ENCODE assay signal across 17 cellular contexts in genomic region chr2:197274349-197274748, GRCh38. TPM values are rescaled to one million over a fixed set of nuclear protein-coding genes. Genes with fewer than 3 reads are reported as not detected.
A peak's percentile ranks its signal among the peaks of the same experiment; 100 is the strongest.
DNase-seq lines count a peak whose midpoint lies in the region; ATAC-seq and TF ChIP-seq lines count a peak whose summit lies in the region.
"Had no signal": no experiment of that assay in that cellular context is flagged by ENCODE, and none has a peak within 500 bp of the region (broad histone marks: within the 10 kb centered on the region; RNA-seq: fewer than 3 reads in every experiment).

No MANE protein-coding gene starts in this region.

- POLR2A ChIA-PET in naive thymus-derived CD8-positive, alpha-beta T cell (lab: Charles Lee) = interaction anchor here (1.3 to 1.9 kb wide), 2 partner anchors 10 to 13 kb away, joined by 4 to 6 read pairs; no protein-coding TSS in a partner anchor
- POLR2A ChIA-PET in WTC11 (lab: Charles Lee) = no interaction called here

- no peak overlapping the region for H3K4me3 Mint-ChIP-seq in T-helper 1 cell treated with Interleukin-12 subunit alpha and Interleukin-12 subunit beta and Interleukin-4 antibody, amounts not matched to agents 30 μg/mL and 1 μg/mL, for 36 hours
- H3K4me3 Mint-ChIP-seq in activated T-helper 17 cell treated with anti-CD3 and anti-CD28 coated beads, Interleukin-2, amount 50 U/mL, for 72 hours = peak overlapping the region; percentile 41
- H3K4me3 Mint-ChIP-seq in naive thymus-derived CD8-positive, alpha-beta T cell = peak overlapping the region in 9 of 10 donors; percentile 3 to 79 (median 47)
- H3K4me3 Mint-ChIP-seq in WTC11 = no peak overlapping the region
- H3K4me3 Mint-ChIP-seq: nephron had no signal

- DNase-seq in T-helper 1 cell (no peak), DMS53 (lab: John Stamatoyannopoulos, UW) (peak; percentile 57), WTC11 (ENCODE audit: low spot score) (no peak), right cardiac atrium (no peak)
- no peak for DNase-seq in naive thymus-derived CD8-positive, alpha-beta T cell
- DNase-seq: DMS153; kidney; mammary epithelial cell; NCI-H1694; stimulated activated CD4-positive, alpha-beta T cell treated with anti-CD3 and anti-CD28 coated beads, Interleukin-1b, Interleukin-23, amount 100 ng/mL, for 48 hours had no signal

- WGBS in right cardiac atrium = 63% methylated on average over 6 of the region's 6 CpGs

- H3K27ac ChIP-seq in right cardiac atrium (ENCODE audit: low read length) = no peak overlapping the region
- H3K27ac ChIP-seq: breast epithelium had no signal

- H3K4me1 ChIP-seq in right cardiac atrium (ENCODE audit: control insufficient read depth, insufficient read depth, low read length) = peaks cover 7% of the 10 kb centered on the region
- H3K4me1 ChIP-seq: breast epithelium had no signal

- H3K9me3 ChIP-seq in right cardiac atrium (ENCODE audit: control insufficient read depth, low read length) = no peaks in the 10 kb centered on the region
- H3K9me3 ChIP-seq: breast epithelium had no signal

- CTCF ChIA-PET in WTC11 (lab: Charles Lee) = interaction anchor here (1.4 kb wide), 1 partner anchor 106 kb away, joined by 4 read pairs; no protein-coding TSS in a partner anchor

- no peak overlapping the region for H3K4me3 ChIP-seq in right cardiac atrium (ENCODE audit: low read length)
- H3K4me3 ChIP-seq: breast epithelium, K562 had no signal

- peak overlapping the region; percentile 49 for H3K27ac Mint-ChIP-seq in T-helper 1 cell treated with Interleukin-12 subunit alpha and Interleukin-12 subunit beta and Interleukin-4 antibody, amounts not matched to agents 30 μg/mL and 1 μg/mL, for 36 hours
- peak overlapping the region; percentile 60 for H3K27ac Mint-ChIP-seq in activated T-helper 17 cell treated with anti-CD3 and anti-CD28 coated beads, Interleukin-2, amount 50 U/mL, for 72 hours
- peak overlapping the region; percentile 53 to 99 (median 78) for H3K27ac Mint-ChIP-seq in naive thymus-derived CD8-positive, alpha-beta T cell
- H3K27ac Mint-ChIP-seq in WTC11 = no peak overlapping the region
- H3K27ac Mint-ChIP-seq: progenitor cell of endocrine pancreas had no signal

- no peaks in the 10 kb centered on the region for H3K9me3 Mint-ChIP-seq in T-helper 1 cell treated with Interleukin-12 subunit alpha and Interleukin-12 subunit beta and Interleukin-4 antibody, amounts not matched to agents 30 μg/mL and 1 μg/mL, for 36 hours
- no peaks in the 10 kb centered on the region for H3K9me3 Mint-ChIP-seq in activated T-helper 17 cell treated with anti-CD3 and anti-CD28 coated beads, Interleukin-2, amount 50 U/mL, for 72 hours
- no peaks in the 10 kb centered on the region for H3K9me3 Mint-ChIP-seq in naive thymus-derived CD8-positive, alpha-beta T cell
- H3K9me3 Mint-ChIP-seq in WTC11 = no peaks in the 10 kb centered on the region
- H3K9me3 Mint-ChIP-seq: nephron had no signal

- peaks cover 63% of the 10 kb centered on the region for H3K4me1 Mint-ChIP-seq in T-helper 1 cell treated with Interleukin-12 subunit alpha and Interleukin-12 subunit beta and Interleukin-4 antibody, amounts not matched to agents 30 μg/mL and 1 μg/mL, for 36 hours (ENCODE audit: low read depth)
- peaks cover 49% of the 10 kb centered on the region for H3K4me1 Mint-ChIP-seq in activated T-helper 17 cell treated with anti-CD3 and anti-CD28 coated beads, Interleukin-2, amount 50 U/mL, for 72 hours
- H3K4me1 Mint-ChIP-seq in naive thymus-derived CD8-positive, alpha-beta T cell = peaks cover 48 to 93% (median 87%) of the 10 kb centered on the region in 4 donors
- H3K4me1 Mint-ChIP-seq in WTC11 = no peaks in the 10 kb centered on the region

- intact Hi-C loops in right cardiac atrium (cut with DNase I) = no loop called here

- no peaks in the 10 kb centered on the region for H3K27me3 ChIP-seq in right cardiac atrium (ENCODE audit: control insufficient read depth, insufficient read depth)
- H3K27me3 ChIP-seq: breast epithelium had no signal

- H3K36me3 Mint-ChIP-seq in T-helper 1 cell treated with Interleukin-12 subunit alpha and Interleukin-12 subunit beta and Interleukin-4 antibody, amounts not matched to agents 30 μg/mL and 1 μg/mL, for 36 hours (ENCODE audit: low read depth) = peaks cover 20% of the 10 kb centered on the region
- H3K36me3 Mint-ChIP-seq in activated T-helper 17 cell treated with anti-CD3 and anti-CD28 coated beads, Interleukin-2, amount 50 U/mL, for 72 hours (ENCODE audit: low read depth) = peaks cover 29% of the 10 kb centered on the region
- peaks cover 6 to 18% (median 6%) of the 10 kb centered on the region in 3 donors for H3K36me3 Mint-ChIP-seq in naive thymus-derived CD8-positive, alpha-beta T cell
- H3K36me3 Mint-ChIP-seq in WTC11 = no peaks in the 10 kb centered on the region

- no peak for TF ChIP-seq CTCF in WTC11 (IDR thresholded peaks at IDR 0.05)

- peak; percentile 12 for ATAC-seq in activated T-helper 17 cell treated with anti-CD3 and anti-CD28 coated beads, Interleukin-2, amount 50 U/mL, for 72 hours (replicated peaks)
- peak; percentile 18 to 26 for ATAC-seq in naive thymus-derived CD8-positive, alpha-beta T cell
- ATAC-seq in WTC11 (no peak), GM19455 (IDR thresholded peaks at IDR 0.05; ENCODE audit: unreplicated experiment) (no peak), right cardiac atrium (no peak)
- ATAC-seq: K562 had no signal

- H3K27me3 Mint-ChIP-seq in T-helper 1 cell treated with Interleukin-12 subunit alpha and Interleukin-12 subunit beta and Interleukin-4 antibody, amounts not matched to agents 30 μg/mL and 1 μg/mL, for 36 hours (ENCODE audit: low read depth) = no peaks in the 10 kb centered on the region
- H3K27me3 Mint-ChIP-seq in activated T-helper 17 cell treated with anti-CD3 and anti-CD28 coated beads, Interleukin-2, amount 50 U/mL, for 72 hours = no peaks in the 10 kb centered on the region
- no peaks in the 10 kb centered on the region for H3K27me3 Mint-ChIP-seq in naive thymus-derived CD8-positive, alpha-beta T cell
- no peaks in the 10 kb centered on the region for H3K27me3 Mint-ChIP-seq in WTC11 (ENCODE audit: low read depth)
- H3K27me3 Mint-ChIP-seq: progenitor cell of endocrine pancreas had no signal

TF ChIP-seq in WTC11, 78 proteins besides CTCF, POLR2A, EP300 and RAD21:
- TF ChIP-seq GABPB1 (CRISPR knock-in tag; IDR thresholded peaks at IDR 0.05) = no peak
- TF ChIP-seq SMAD4 (CRISPR knock-in tag; IDR thresholded peaks at IDR 0.05) = no peak
- no peak for TF ChIP-seq ZBTB21 (CRISPR knock-in tag; IDR thresholded peaks at IDR 0.05; ENCODE audit: borderline replicate concordance)
- TF ChIP-seq NR2C2 (CRISPR knock-in tag; IDR thresholded peaks at IDR 0.05) = no peak
- no peak for TF ChIP-seq GTF2I (CRISPR knock-in tag; conservative IDR thresholded peaks at IDR 0.05)
- no peak for TF ChIP-seq GRHL2 (CRISPR knock-in tag; IDR thresholded peaks at IDR 0.05; ENCODE audit: insufficient replicate concordance, severe bottlenecking)
- no peak for TF ChIP-seq ZNF281 (CRISPR knock-in tag; IDR thresholded peaks at IDR 0.05)
- TF ChIP-seq ZNF232 (CRISPR knock-in tag; IDR thresholded peaks at IDR 0.05) = no peak
- TF ChIP-seq NR3C1 (CRISPR knock-in tag; conservative IDR thresholded peaks at IDR 0.05; ENCODE audit: low read depth) = no peak
- no peak for TF ChIP-seq PRRX2 (CRISPR knock-in tag; IDR thresholded peaks at IDR 0.05)
- no peak for TF ChIP-seq SMAD3 (CRISPR knock-in tag; IDR thresholded peaks at IDR 0.05; ENCODE audit: borderline replicate concordance)
- TF ChIP-seq ZNF423 (CRISPR knock-in tag; IDR thresholded peaks at IDR 0.05) = no peak

RNA-seq across cellular contexts. Expression of gene ANKRD44, which starts 36.2 kb away (rescaled TPM):
- total RNA-seq in activated T-helper 17 cell treated with anti-CD3 and anti-CD28 coated beads, Interleukin-2, amount 50 U/mL, for 72 hours = 100 to 1,000 TPM; 131 to 154 TPM
- 100 to 1,000 TPM; 269 to 279 TPM for total RNA-seq in naive thymus-derived CD8-positive, alpha-beta T cell
- 10 to 100 TPM; 85.8 to 96.1 (median 94.2) TPM for polyA plus RNA-seq in naive thymus-derived CD8-positive, alpha-beta T cell
- 0.68 to 0.85 TPM (median 0.71 TPM) in 3 replicates for total RNA-seq in WTC11 (2021)
- total RNA-seq in right cardiac atrium = 10 to 100 TPM; 13.9 to 18.8 (median 14.5) TPM
- polyA plus RNA-seq in right cardiac atrium = 4.8 TPM

Comparison
In these comparisons a context has a peak if more than half of its experiments do, and no peak if none do; other contexts are left out.
1. H3K4me3 Mint-ChIP-seq: peak in activated T-helper 17 cell treated with anti-CD3 and anti-CD28 coated beads, Interleukin-2, amount 50 U/mL, for 72 hours (single experiment) and naive thymus-derived CD8-positive, alpha-beta T cell (9 of 10); none in T-helper 1 cell treated with Interleukin-12 subunit alpha and Interleukin-12 subunit beta and Interleukin-4 antibody, amounts not matched to agents 30 μg/mL and 1 μg/mL, for 36 hours (single experiment) and WTC11 (single experiment).
2. ATAC-seq: peak in activated T-helper 17 cell treated with anti-CD3 and anti-CD28 coated beads, Interleukin-2, amount 50 U/mL, for 72 hours (single experiment) and naive thymus-derived CD8-positive, alpha-beta T cell (2 of 2); none in WTC11 (single experiment), GM19455 (single experiment) and right cardiac atrium (0 of 2).
3. RNA of gene ANKRD44, which starts 36.2 kb away (total RNA-seq): 269 to 279 TPM in naive thymus-derived CD8-positive, alpha-beta T cell and 131 to 154 TPM in activated T-helper 17 cell treated with anti-CD3 and anti-CD28 coated beads, Interleukin-2, amount 50 U/mL, for 72 hours; 13.9 to 18.8 TPM in right cardiac atrium and 0.68 to 0.85 TPM in WTC11; every median in the first group is over 4 times any median in the second.